In genomic region chr5:96142786-96143434, GRCh38 we compare ENCODE assay signal across 15 cellular contexts.
A peak's percentile ranks its signal among the peaks of the same experiment; 100 is the strongest.
DNase-seq lines count a peak whose midpoint lies in the region; ATAC-seq, FAIRE-seq and TF ChIP-seq lines count a peak whose summit lies in the region.
"Had no signal": no experiment of that assay in that cellular context is flagged by ENCODE, and none has a peak within 500 bp of the region (broad histone marks: within the 10 kb centered on the region; RNA-seq: fewer than 3 reads in every experiment).

No MANE protein-coding gene starts in this region.

- WGBS in spleen, 5 donors = 78 to 98% (median 94%) methylated on average over 3 of the region's 3 CpGs

- no peak overlapping the region for H3K27ac Mint-ChIP-seq in stimulated activated naive B cell treated with anti-CD40 and anti-IgM and Interleukin-4, amounts not matched to agents 10 μg/mL and 1 μg/mL and 100 μg/mL, for 72 hours
- H3K27ac Mint-ChIP-seq: activated B cell treated with CpG ODN at 0.5 μM for 24 hours; activated naive CD4-positive, alpha-beta T cell treated with anti-CD3 and anti-CD28 coated beads, Interleukin-2, amount 50 U/mL, for 24 hours had no signal

- no peaks in the 10 kb centered on the region for H3K9me3 ChIP-seq in spleen
- H3K9me3 ChIP-seq: tibial artery had no signal

- peak overlapping the region; percentile 52 for H3K27ac ChIP-seq in 22Rv1
- H3K27ac ChIP-seq in VCaP = peak overlapping the region; percentile 62
- no peak overlapping the region for H3K27ac ChIP-seq in spleen
- H3K27ac ChIP-seq: tibial artery had no signal

- no peak overlapping the region for H3K4me3 Mint-ChIP-seq in stimulated activated naive B cell treated with anti-CD40 and anti-IgM and Interleukin-4, amounts not matched to agents 10 μg/mL and 1 μg/mL and 100 μg/mL, for 72 hours
- H3K4me3 Mint-ChIP-seq: activated B cell treated with CpG ODN at 0.5 μM for 24 hours; activated naive CD4-positive, alpha-beta T cell treated with anti-CD3 and anti-CD28 coated beads, Interleukin-2, amount 50 U/mL, for 24 hours had no signal

- no peaks in the 10 kb centered on the region for H3K9me3 Mint-ChIP-seq in stimulated activated naive B cell treated with anti-CD40 and anti-IgM and Interleukin-4, amounts not matched to agents 10 μg/mL and 1 μg/mL and 100 μg/mL, for 72 hours
- H3K9me3 Mint-ChIP-seq: activated B cell treated with CpG ODN at 0.5 μM for 24 hours; activated naive CD4-positive, alpha-beta T cell treated with anti-CD3 and anti-CD28 coated beads, Interleukin-2, amount 50 U/mL, for 24 hours had no signal

- no peak overlapping the region for H3K4me3 ChIP-seq in fibroblast of villous mesenchyme (ENCODE audit: low read depth, low read length)
- no peak overlapping the region for H3K4me3 ChIP-seq in spleen
- H3K4me3 ChIP-seq: tibial artery had no signal

- no peak for TF ChIP-seq POLR2A in GM12891 (IDR thresholded peaks at IDR 0.05; ENCODE audit: low read depth, low read length)
- no peak for TF ChIP-seq POLR2A in spleen (IDR thresholded peaks at IDR 0.05)

- H3K36me3 Mint-ChIP-seq in stimulated activated naive B cell treated with anti-CD40 and anti-IgM and Interleukin-4, amounts not matched to agents 10 μg/mL and 1 μg/mL and 100 μg/mL, for 72 hours = no peaks in the 10 kb centered on the region
- H3K36me3 Mint-ChIP-seq: activated naive CD4-positive, alpha-beta T cell treated with anti-CD3 and anti-CD28 coated beads, Interleukin-2, amount 50 U/mL, for 24 hours had no signal

- H3K4me1 Mint-ChIP-seq in stimulated activated naive B cell treated with anti-CD40 and anti-IgM and Interleukin-4, amounts not matched to agents 10 μg/mL and 1 μg/mL and 100 μg/mL, for 72 hours = no peaks in the 10 kb centered on the region
- H3K4me1 Mint-ChIP-seq: activated B cell treated with CpG ODN at 0.5 μM for 24 hours; activated naive CD4-positive, alpha-beta T cell treated with anti-CD3 and anti-CD28 coated beads, Interleukin-2, amount 50 U/mL, for 24 hours had no signal

- H3K27me3 Mint-ChIP-seq in stimulated activated naive B cell treated with anti-CD40 and anti-IgM and Interleukin-4, amounts not matched to agents 10 μg/mL and 1 μg/mL and 100 μg/mL, for 72 hours = peaks cover 0 to 3% of the 10 kb centered on the region in 2 donors

- H3K4me1 ChIP-seq in spleen = no peaks in the 10 kb centered on the region

- no peaks in the 10 kb centered on the region for H3K36me3 ChIP-seq in spleen
- H3K36me3 ChIP-seq: tibial artery had no signal

- FAIRE-seq in GM12891 (lab: Jason Lieb, UNC) = no peak

- no peak for DNase-seq in GM12891 (ENCODE audit: insufficient read length, low spot score)
- peak; percentile 83 for DNase-seq in fibroblast of villous mesenchyme (ENCODE audit: low read depth)
- DNase-seq in spleen = no peak
- no peak for DNase-seq in stimulated activated naive B cell treated with anti-CD40 and anti-IgM and Interleukin-4, amounts not matched to agents 10 μg/mL and 1 μg/mL and 100 μg/mL, for 72 hours
- DNase-seq: activated B cell treated with CpG ODN at 0.5 μM for 24 hours, DMS153, KBM-7, NCI-H748 treated with DMSO at 0.1 percent for 48 hours, occipital lobe, tibial artery had no signal

- ATAC-seq in GM18511 (IDR thresholded peaks at IDR 0.05; ENCODE audit: unreplicated experiment) = no peak
- ATAC-seq in stimulated activated naive B cell treated with anti-CD40 and anti-IgM and Interleukin-4, amounts not matched to agents 10 μg/mL and 1 μg/mL and 100 μg/mL, for 72 hours (replicated peaks) = no peak
- ATAC-seq in GM21360 (IDR thresholded peaks at IDR 0.05; ENCODE audit: unreplicated experiment) = no peak

- intact Hi-C loops in spleen (cut with DNase I; ENCODE audit: low total_unique reads) = no loop called here

- no peaks in the 10 kb centered on the region for H3K27me3 ChIP-seq in spleen (replicated peaks in 1 of 7)
- H3K27me3 ChIP-seq: tibial artery had no signal

- TF ChIP-seq CTCF in 22Rv1 (IDR thresholded peaks at IDR 0.05) (no peak), VCaP (conservative IDR thresholded peaks at IDR 0.05) (no peak), fibroblast of villous mesenchyme (IDR thresholded peaks at IDR 0.05; ENCODE audit: insufficient read depth, low read depth, low read length) (no peak), spleen (IDR thresholded peaks at IDR 0.05 in 8 of 11, conservative IDR thresholded peaks at IDR 0.05 in 3 of 11) (no peak)

TF ChIP-seq in GM12891, 5 proteins besides CTCF, POLR2A, EP300 and RAD21:
- TF ChIP-seq PAX5 (IDR thresholded peaks at IDR 0.05; ENCODE audit: insufficient read depth, low read length, severe bottlenecking) (no peak), SPI1 (IDR thresholded peaks at IDR 0.05; ENCODE audit: low read depth, low read length) (0 out of 2 replicates have a peak, but pooled peaks have one; percentile 6)

Comparison
In these comparisons a context has a peak if more than half of its experiments do, and no peak if none do; other contexts are left out.
1. H3K27ac ChIP-seq: peak in 22Rv1 (single experiment) and VCaP (single experiment); none in spleen (0 of 8).